ENCODE assay signal across 8 cellular contexts in the genomic region with DNA sequence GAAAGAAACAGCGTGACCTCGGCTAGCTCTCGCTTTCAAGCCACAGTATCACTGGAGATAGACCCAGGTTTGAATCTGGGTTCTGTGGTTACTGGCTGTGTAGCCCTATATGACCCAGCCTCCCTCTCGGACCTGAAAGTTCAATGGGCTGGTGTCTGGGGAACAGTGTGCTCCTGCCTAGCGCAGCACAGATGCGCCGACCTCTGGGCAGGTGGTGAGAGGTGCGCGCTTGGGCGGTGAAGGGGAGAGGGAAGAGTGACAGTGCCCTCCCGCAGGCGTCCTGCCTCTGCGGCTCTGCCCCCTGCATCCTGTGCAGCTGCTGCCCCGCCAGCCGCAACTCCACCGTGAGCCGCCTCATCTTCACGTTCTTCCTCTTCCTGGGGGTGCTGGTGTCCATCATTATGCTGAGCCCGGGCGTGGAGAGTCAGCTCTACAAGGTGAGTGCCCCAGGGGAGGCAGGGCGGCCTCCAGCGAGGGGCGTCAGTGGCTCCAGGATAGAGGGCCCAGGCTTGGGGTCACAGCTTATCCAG. TPM values are rescaled to one million over a fixed set of nuclear protein-coding genes. Genes with fewer than 3 reads are reported as not detected.
DNase-seq lines count a peak whose midpoint lies in the region; ATAC-seq and TF ChIP-seq lines count a peak whose summit lies in the region.

No MANE protein-coding gene starts in this region.

- in situ Hi-C loops in GM13977 (cut with MboI; ENCODE audit: low pct_unique_long_range_greater_than_20kb, low sequenced_read_pairs, unreplicated experiment): no loop called here

- POLR2A ChIA-PET in activated CD8-positive, alpha-beta T cell treated with anti-CD3 and anti-CD28 coated beads for 36 hours (lab: Charles Lee): no interaction called here

- DNase-seq in GM13977 (ENCODE audit: low spot score) (peak; percentile 66), GM20000 (ENCODE audit: low spot score) (peak; percentile 60), NCI-H1694 (lab: John Stamatoyannopoulos, UW) (no peak), NCI-H1694 treated with DMSO at 0.1 percent for 48 hours (lab: John Stamatoyannopoulos, UW) (no peak), NCI-H2196 (lab: John Stamatoyannopoulos, UW; ENCODE audit: unreplicated experiment) (no peak), AG08396 (ENCODE audit: low spot score) (no peak)
- peak; percentile 7 for DNase-seq in activated CD8-positive, alpha-beta T cell treated with anti-CD3 and anti-CD28 coated beads for 36 hours

- intact Hi-C loops in activated CD8-positive, alpha-beta T cell treated with anti-CD3 and anti-CD28 coated beads for 36 hours (cut with micrococcal nuclease): loop anchor here (10.0 kb wide), 1 partner anchor 239 kb away; no protein-coding TSS in a partner anchor

- peak; percentile 81 for ATAC-seq in HG03196 (IDR thresholded peaks at IDR 0.05; ENCODE audit: unreplicated experiment)
- no peak for ATAC-seq in activated CD8-positive, alpha-beta T cell treated with anti-CD3 and anti-CD28 coated beads for 36 hours

- CTCF ChIA-PET in activated CD8-positive, alpha-beta T cell treated with anti-CD3 and anti-CD28 coated beads for 36 hours (lab: Charles Lee): interaction anchor here (0.7 to 7.7 kb wide), 6 partner anchors 28 to 140 kb away, joined by 3 to 96 read pairs (median 4); no protein-coding TSS in a partner anchor

- no peaks in the 10 kb centered on the region for H3K4me1 Mint-ChIP-seq in activated CD8-positive, alpha-beta T cell treated with anti-CD3 and anti-CD28 coated beads for 36 hours (ENCODE audit: low read depth)

- no peaks in the 10 kb centered on the region for H3K36me3 Mint-ChIP-seq in activated CD8-positive, alpha-beta T cell treated with anti-CD3 and anti-CD28 coated beads for 36 hours (ENCODE audit: low read depth)

- no peak overlapping the region for H3K27ac Mint-ChIP-seq in activated CD8-positive, alpha-beta T cell treated with anti-CD3 and anti-CD28 coated beads for 36 hours

- H3K9me3 Mint-ChIP-seq in activated CD8-positive, alpha-beta T cell treated with anti-CD3 and anti-CD28 coated beads for 36 hours: no peaks in the 10 kb centered on the region

- no peak overlapping the region for H3K4me3 Mint-ChIP-seq in activated CD8-positive, alpha-beta T cell treated with anti-CD3 and anti-CD28 coated beads for 36 hours

- no peak for TF ChIP-seq CTCF in GM13977 (IDR thresholded peaks at IDR 0.05; ENCODE audit: extremely low read depth, insufficient read depth, missing control alignments)
- TF ChIP-seq CTCF in GM20000 (IDR thresholded peaks at IDR 0.05; ENCODE audit: extremely low read depth, missing control alignments): no peak
- no peak for TF ChIP-seq CTCF in activated CD8-positive, alpha-beta T cell treated with anti-CD3 and anti-CD28 coated beads for 36 hours (IDR thresholded peaks at IDR 0.05)

- H3K27me3 Mint-ChIP-seq in activated CD8-positive, alpha-beta T cell treated with anti-CD3 and anti-CD28 coated beads for 36 hours: peaks cover 13% of the 10 kb centered on the region

RNA-seq across cellular contexts. Expression of gene SERINC2, which starts 10.5 kb away (rescaled TPM):
- total RNA-seq in activated CD8-positive, alpha-beta T cell treated with anti-CD3 and anti-CD28 coated beads for 36 hours: under 1 TPM in 1 of 2 experiments, not detected in 1; 0.16 TPM

RNA-seq across cellular contexts. Expression of gene FABP3, which starts 50.6 kb away (rescaled TPM):
- under 1 TPM in 1 of 2 experiments, not detected in 1; 0.65 TPM for total RNA-seq in activated CD8-positive, alpha-beta T cell treated with anti-CD3 and anti-CD28 coated beads for 36 hours

Comparison
In these comparisons a context has a peak if more than half of its experiments do, and no peak if none do; other contexts are left out.
1. DNase-seq: peak in GM13977 (single experiment), GM20000 (single experiment) and activated CD8-positive, alpha-beta T cell treated with anti-CD3 and anti-CD28 coated beads for 36 hours (single experiment); none in NCI-H1694 (single experiment), NCI-H1694 treated with DMSO at 0.1 percent for 48 hours (single experiment), NCI-H2196 (single experiment) and AG08396 (single experiment).